Comparison of ENCODE assay signal across 1 cellular context in genomic region chr5:651296-652022, GRCh38.
TF ChIP-seq lines count a peak whose summit lies in the region.

No MANE protein-coding gene starts in this region.

TF ChIP-seq in H1, 55 proteins besides CTCF, POLR2A, EP300 and RAD21 (continued from another document):
- TF ChIP-seq CHD7 (IDR thresholded peaks at IDR 0.05; ENCODE audit: insufficient replicate concordance, low read length): no peak
- no peak for TF ChIP-seq PHF8 (conservative IDR thresholded peaks at IDR 0.05; ENCODE audit: low read depth, low read length)
- TF ChIP-seq ZNF274 (IDR thresholded peaks at IDR 0.05; ENCODE audit: borderline replicate concordance, extremely low read depth, low read length): no peak
- TF ChIP-seq JUND (IDR thresholded peaks at IDR 0.05; ENCODE audit: low read length): no peak
- no peak for TF ChIP-seq SP4 (IDR thresholded peaks at IDR 0.05; ENCODE audit: low read length)
- TF ChIP-seq BCL11A (IDR thresholded peaks at IDR 0.05; ENCODE audit: low read depth in 2 of 2, low read length in 2 of 2): no peak
